ENCODE assay signal across 8 cellular contexts in genomic region chr10:103894454-103894853, GRCh38. TPM values are rescaled to one million over a fixed set of nuclear protein-coding genes. Genes with fewer than 3 reads are reported as not detected.
DNase-seq lines count a peak whose midpoint lies in the region; ATAC-seq lines count a peak whose summit lies in the region.

No MANE protein-coding gene starts in this region.

- intact Hi-C loops in Right ventricle myocardium superior (cut with DNase I), result no loop called here

- DNase-seq in LHCN-M2 (ENCODE audit: low read depth) (peak; percentile 75), Right ventricle myocardium superior (no peak), NCI-H446 (lab: John Stamatoyannopoulos, UW) (no peak), NCI-H146 (lab: John Stamatoyannopoulos, UW) (no peak), Kasumi-1 (lab: John Stamatoyannopoulos, UW) (no peak), NCI-H524 (lab: John Stamatoyannopoulos, UW) (no peak)
- DNase-seq in activated naive CD4-positive, alpha-beta T cell treated with anti-CD3 and anti-CD28 coated beads, Interleukin-2, amount 50 U/mL, for 72 hours (ENCODE audit: low spot score in 2 of 2), result no peak

- H3K9me3 Mint-ChIP-seq in activated naive CD4-positive, alpha-beta T cell treated with anti-CD3 and anti-CD28 coated beads, Interleukin-2, amount 50 U/mL, for 72 hours, result no peaks in the 10 kb centered on the region

- peak overlapping the region; percentile 75 to 86 for H3K27ac Mint-ChIP-seq in activated naive CD4-positive, alpha-beta T cell treated with anti-CD3 and anti-CD28 coated beads, Interleukin-2, amount 50 U/mL, for 72 hours

- peaks cover 17 to 18% of the 10 kb centered on the region in 2 donors for H3K36me3 Mint-ChIP-seq in activated naive CD4-positive, alpha-beta T cell treated with anti-CD3 and anti-CD28 coated beads, Interleukin-2, amount 50 U/mL, for 72 hours

- no peak for ATAC-seq in activated naive CD4-positive, alpha-beta T cell treated with anti-CD3 and anti-CD28 coated beads, Interleukin-2, amount 50 U/mL, for 72 hours
- peak; percentile 71 for ATAC-seq in Right ventricle myocardium superior (ENCODE audit: poor library complexity)

- H3K4me3 ChIP-seq in skin epidermis, result no peak overlapping the region

- H3K27ac ChIP-seq in skin epidermis, result peak overlapping the region in 19 of 21 experiments; percentile 31 to 84 (median 76)

RNA-seq across cellular contexts. Expression of gene STN1, which starts 23.5 kb away (rescaled TPM):
- total RNA-seq in LHCN-M2 (2014; rRNA removed) (33.0 and 37.9 TPM in 2 replicates), Right ventricle myocardium superior (29.7 TPM)
- polyA plus RNA-seq in LHCN-M2 (2012), result 18.6 TPM
- total RNA-seq in activated naive CD4-positive, alpha-beta T cell treated with anti-CD3 and anti-CD28 coated beads, Interleukin-2, amount 50 U/mL, for 72 hours, result 10 to 100 TPM; 38.6 to 54.5 TPM

RNA-seq across cellular contexts. Expression of gene SH3PXD2A, which starts 39.1 kb away (rescaled TPM):
- total RNA-seq in LHCN-M2 (2014; rRNA removed) (12.8 and 18.4 TPM in 2 replicates), Right ventricle myocardium superior (27.0 TPM)
- polyA plus RNA-seq in LHCN-M2 (2012), result 21.1 TPM
- 10 to 100 TPM in 1 of 2 donors, 1 to 10 TPM in 1; 8.7 to 13.7 TPM for total RNA-seq in activated naive CD4-positive, alpha-beta T cell treated with anti-CD3 and anti-CD28 coated beads, Interleukin-2, amount 50 U/mL, for 72 hours
